Comparison of ENCODE assay signal across 28 cellular contexts in the genomic region with DNA sequence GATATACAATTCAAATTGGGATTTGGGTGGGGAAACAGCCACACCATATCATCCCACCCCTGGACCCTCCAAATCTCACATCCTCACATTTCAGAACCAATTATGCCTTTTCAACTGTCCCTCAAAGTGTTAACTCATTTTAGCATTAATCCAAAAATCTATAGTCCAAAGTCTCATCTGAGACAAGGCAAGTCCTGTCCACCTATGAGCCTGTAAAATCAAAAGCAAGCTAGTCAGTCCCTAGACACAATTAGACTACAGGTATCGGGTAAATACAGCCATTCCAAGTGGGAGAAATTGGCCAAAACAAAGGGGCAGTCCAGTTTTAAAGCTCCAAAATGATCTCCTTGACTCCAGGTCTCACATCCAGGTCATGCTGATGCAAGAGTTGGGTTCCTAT.
"Had no signal": no experiment of that assay in that cellular context is flagged by ENCODE, and none has a peak within 500 bp of the region (broad histone marks: within the 10 kb centered on the region; RNA-seq: fewer than 3 reads in every experiment).

No MANE protein-coding gene starts in this region.

- FAIRE-seq: colon, endometrium, endothelial cell of umbilical vein, frontal cortex had no signal

- H3K27me3 ChIP-seq: esophagus muscularis mucosa, esophagus squamous epithelium, foreskin keratinocyte, gastroesophageal sphincter had no signal

- H3K9me3 ChIP-seq: colonic mucosa, esophagus muscularis mucosa, esophagus squamous epithelium, gastrocnemius medialis, gastroesophageal sphincter, heart left ventricle, heart right ventricle had no signal

- H3K4me3 ChIP-seq: colonic mucosa, coronary artery, dorsolateral prefrontal cortex, esophagus muscularis mucosa, esophagus squamous epithelium, gastrocnemius medialis, gastroesophageal sphincter, heart left ventricle, heart right ventricle had no signal

- ATAC-seq: effector memory CD8-positive, alpha-beta T cell; esophagus mucosa; foreskin keratinocyte; gastrocnemius medialis; gastroesophageal sphincter; heart left ventricle; heart right ventricle had no signal

- H3K36me3 ChIP-seq: colonic mucosa, esophagus muscularis mucosa, esophagus squamous epithelium, gastrocnemius medialis, gastroesophageal sphincter, heart left ventricle, heart right ventricle had no signal

- H3K4me1 ChIP-seq: colonic mucosa, esophagus muscularis mucosa, esophagus squamous epithelium, foreskin keratinocyte, gastrocnemius medialis, gastroesophageal sphincter, heart left ventricle, heart right ventricle had no signal

- DNase-seq: colonic mucosa; cortex of kidney; dermis blood vessel endothelial cell; dorsolateral prefrontal cortex; effector CD4-positive, alpha-beta T cell; effector CD8-positive, alpha-beta T cell; effector memory CD4-positive, alpha-beta T cell; effector memory CD8-positive, alpha-beta T cell; endodermal cell; erythroblast; esophagus squamous epithelium; foreskin fibroblast; foreskin keratinocyte; foreskin melanocyte; gastrocnemius medialis; glutamatergic neuron; head of caudate nucleus; heart left ventricle; heart right ventricle had no signal

- H3K27ac ChIP-seq: colonic mucosa, coronary artery, dorsolateral prefrontal cortex, epithelial cell of prostate, esophagus muscularis mucosa, esophagus squamous epithelium, foreskin keratinocyte, gastrocnemius medialis, gastroesophageal sphincter, heart left ventricle, heart right ventricle had no signal
